ENCODE assay signal across 1 cellular context in the genomic region with DNA sequence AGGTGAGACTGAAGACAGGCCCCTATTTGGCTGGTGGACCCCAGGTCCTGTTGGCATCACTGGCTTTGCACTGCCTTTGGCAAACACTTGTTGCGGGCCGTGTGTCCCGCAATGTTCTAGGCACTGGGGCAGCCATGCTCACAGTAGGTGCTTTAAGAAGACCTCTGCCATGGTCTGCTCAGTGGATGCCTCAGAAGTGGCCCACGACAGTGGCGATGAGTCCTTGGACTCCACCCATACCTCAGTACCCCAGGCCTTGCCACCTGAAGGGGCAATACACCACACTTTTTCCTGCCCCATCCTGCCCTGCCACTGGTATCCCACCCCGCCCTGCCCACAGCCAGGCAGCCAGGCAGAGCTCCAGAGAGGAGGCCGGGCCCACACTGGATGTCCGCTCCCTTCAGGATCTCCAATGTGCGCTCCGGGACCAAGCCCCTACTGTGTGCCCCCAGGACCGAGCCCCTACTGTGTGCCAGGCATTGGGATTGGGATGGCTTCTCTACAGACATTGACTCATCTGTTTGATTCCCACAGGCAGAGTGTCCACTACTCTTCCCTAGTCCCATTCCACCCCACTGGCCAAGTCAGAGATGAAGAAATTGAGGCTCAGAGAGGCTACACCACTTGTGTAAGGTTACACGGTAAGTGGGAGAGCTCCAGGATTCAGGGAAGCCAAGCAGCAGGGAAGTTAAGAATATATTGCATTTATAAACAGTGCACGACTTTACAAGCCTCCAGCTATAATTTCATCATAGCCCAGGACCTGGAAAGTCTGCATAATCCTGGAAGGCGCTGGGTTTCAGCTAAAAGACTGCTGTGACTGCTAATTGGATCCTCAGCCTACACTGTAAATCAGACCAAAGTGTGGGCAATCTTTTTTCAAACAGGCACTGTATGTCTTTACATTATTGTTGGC.
TF ChIP-seq lines count a peak whose summit lies in the region.

No MANE protein-coding gene starts in this region.

TF ChIP-seq in IMR-90, 13 proteins besides CTCF, POLR2A, EP300 and RAD21:
- TF ChIP-seq MAFK (IDR thresholded peaks at IDR 0.05; ENCODE audit: low read depth, low read length) (no peak), CHD1 (IDR thresholded peaks at IDR 0.05; ENCODE audit: low read depth, low read length) (no peak), MXI1 (IDR thresholded peaks at IDR 0.05; ENCODE audit: borderline replicate concordance, low read depth, low read length) (no peak), MAZ (IDR thresholded peaks at IDR 0.05; ENCODE audit: borderline replicate concordance, low read depth, low read length) (no peak), SMC3 (IDR thresholded peaks at IDR 0.05; ENCODE audit: low read depth, low read length) (no peak), RFX5 (IDR thresholded peaks at IDR 0.05; ENCODE audit: low read depth, low read length) (no peak), FOS (IDR thresholded peaks at IDR 0.05; ENCODE audit: low read depth, low read length) (no peak), CEBPB (IDR thresholded peaks at IDR 0.05; ENCODE audit: low read depth, low read length) (no peak), BHLHE40 (IDR thresholded peaks at IDR 0.05; ENCODE audit: low read depth, low read length) (no peak), RCOR1 (IDR thresholded peaks at IDR 0.05; ENCODE audit: insufficient replicate concordance, low read length) (no peak), NFE2L2 (IDR thresholded peaks at IDR 0.05; ENCODE audit: low read depth, low read length) (no peak)
- TF ChIP-seq, protein P1, sequence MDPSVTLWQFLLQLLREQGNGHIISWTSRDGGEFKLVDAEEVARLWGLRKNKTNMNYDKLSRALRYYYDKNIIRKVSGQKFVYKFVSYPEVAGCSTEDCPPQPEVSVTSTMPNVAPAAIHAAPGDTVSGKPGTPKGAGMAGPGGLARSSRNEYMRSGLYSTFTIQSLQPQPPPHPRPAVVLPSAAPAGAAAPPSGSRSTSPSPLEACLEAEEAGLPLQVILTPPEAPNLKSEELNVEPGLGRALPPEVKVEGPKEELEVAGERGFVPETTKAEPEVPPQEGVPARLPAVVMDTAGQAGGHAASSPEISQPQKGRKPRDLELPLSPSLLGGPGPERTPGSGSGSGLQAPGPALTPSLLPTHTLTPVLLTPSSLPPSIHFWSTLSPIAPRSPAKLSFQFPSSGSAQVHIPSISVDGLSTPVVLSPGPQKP (IDR thresholded peaks at IDR 0.05; ENCODE audit: borderline replicate concordance, low read depth, low read length), result no peak
- TF ChIP-seq, protein P2, sequence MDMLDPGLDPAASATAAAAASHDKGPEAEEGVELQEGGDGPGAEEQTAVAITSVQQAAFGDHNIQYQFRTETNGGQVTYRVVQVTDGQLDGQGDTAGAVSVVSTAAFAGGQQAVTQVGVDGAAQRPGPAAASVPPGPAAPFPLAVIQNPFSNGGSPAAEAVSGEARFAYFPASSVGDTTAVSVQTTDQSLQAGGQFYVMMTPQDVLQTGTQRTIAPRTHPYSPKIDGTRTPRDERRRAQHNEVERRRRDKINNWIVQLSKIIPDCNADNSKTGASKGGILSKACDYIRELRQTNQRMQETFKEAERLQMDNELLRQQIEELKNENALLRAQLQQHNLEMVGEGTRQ (IDR thresholded peaks at IDR 0.05; ENCODE audit: low read depth, low read length), result no peak
